8 cellular contexts compared by ENCODE assay signal in the genomic region with DNA sequence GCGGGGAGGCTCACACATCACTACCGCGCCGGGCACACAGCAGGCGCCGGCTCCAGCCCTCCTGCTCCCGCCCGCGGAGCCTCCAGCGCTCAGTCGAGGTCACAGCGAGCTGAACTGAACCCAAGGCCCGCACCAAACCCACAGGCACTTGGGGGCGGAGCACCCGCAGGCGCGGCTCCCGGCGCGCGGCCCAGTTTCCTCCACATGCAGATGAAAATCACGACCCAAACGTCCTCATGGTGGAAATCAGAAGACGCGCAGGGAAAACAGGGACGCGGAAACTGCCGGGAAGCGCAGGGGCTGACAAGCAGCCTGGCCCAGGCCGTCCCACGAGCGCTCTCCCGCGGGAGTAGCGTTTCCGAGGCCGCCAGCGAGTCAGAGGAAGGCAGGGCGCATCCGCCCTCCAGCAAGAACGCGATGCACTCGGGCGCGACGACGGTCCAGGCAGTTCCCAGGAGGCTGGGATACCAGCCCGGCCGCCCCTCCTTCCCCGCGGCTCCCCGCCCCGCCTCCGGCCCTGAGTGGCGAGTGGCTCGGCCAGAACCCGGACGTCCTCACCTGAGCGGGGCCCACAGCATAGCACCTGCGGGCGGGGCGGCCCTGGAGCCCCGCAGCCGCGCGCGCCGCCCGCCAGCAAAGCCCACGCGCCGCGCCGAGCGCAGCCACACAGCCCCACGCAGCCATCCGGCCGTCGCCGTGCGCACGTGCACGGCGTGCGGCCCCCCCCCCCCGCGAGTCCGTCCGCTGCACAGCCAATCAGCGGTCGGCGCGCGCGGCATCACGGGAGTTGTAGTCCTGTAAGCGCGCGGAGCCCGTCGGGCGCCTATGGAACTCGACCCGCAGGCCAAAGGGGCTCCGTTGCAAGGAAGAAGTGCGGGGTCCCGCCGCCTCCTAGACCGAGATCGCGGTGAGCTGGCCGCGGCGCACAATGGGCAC. TPM values are rescaled to one million over a fixed set of nuclear protein-coding genes. Genes with fewer than 3 reads are reported as not detected.
DNase-seq lines count a peak whose midpoint lies in the region; ATAC-seq and TF ChIP-seq lines count a peak whose summit lies in the region.

A gene (minus strand): TSS at position 710 of the 936 bp plus-strand sequence. CDS start 26 bp downstream, at position 684.

- DNase-seq in GM13976 (ENCODE audit: low spot score) = peak; percentile 94
- peak; percentile 48 for DNase-seq in NCI-H1694 (lab: John Stamatoyannopoulos, UW)
- DNase-seq in T-helper 17 cell = peak; percentile 81 to 90 (median 85)
- peak; percentile 28 to 95 (median 84) for DNase-seq in anterior cingulate cortex (lab: John Stamatoyannopoulos, UW)
- peak; percentile 93 for DNase-seq in right atrium auricular region (ENCODE audit: low spot score)
- DNase-seq in pulmonary artery endothelial cell (ENCODE audit: low read depth, low spot score) = peak; percentile 58

- in situ Hi-C loops in GM13976 (cut with MboI; ENCODE audit: low sequenced_read_pairs, unreplicated experiment) = no loop called here

- H3K27ac Mint-ChIP-seq in T-helper 17 cell = no peak within 1 kb of the TSS

- TF ChIP-seq CTCF in GM13976 (IDR thresholded peaks at IDR 0.05; ENCODE audit: borderline replicate concordance, control extremely low read depth, extremely low read depth, insufficient read depth, missing control alignments) (no peak), right atrium auricular region (IDR thresholded peaks at IDR 0.05) (no peak)

- no peaks in the 10 kb centered on the region for H3K36me3 ChIP-seq in right atrium auricular region
- no peaks in the 10 kb centered on the region for H3K36me3 ChIP-seq in urinary bladder (ENCODE audit: insufficient read depth)

- ATAC-seq in HG02870 (IDR thresholded peaks at IDR 0.05; ENCODE audit: unreplicated experiment) = peak; percentile 65
- ATAC-seq in T-helper 17 cell = peak; percentile 94

- peak within 1 kb of the TSS; percentile 50 to 73 for H3K4me3 ChIP-seq in right atrium auricular region
- H3K4me3 ChIP-seq in urinary bladder (ENCODE audit: low read depth, low read length) = peak within 1 kb of the TSS; percentile 54

- H3K27ac ChIP-seq in right atrium auricular region (peak within 1 kb of the TSS; percentile 89 to 93), urinary bladder (ENCODE audit: low read depth) (peak within 1 kb of the TSS; percentile 76)

- H3K9me3 ChIP-seq in T-helper 17 cell (ENCODE audit: control insufficient read depth, low read length, poor library complexity, severe bottlenecking) (no peaks in the 10 kb centered on the region), right atrium auricular region (no peaks in the 10 kb centered on the region)

- no peaks in the 10 kb centered on the region for H3K36me3 Mint-ChIP-seq in T-helper 17 cell (ENCODE audit: low read depth)

- peak within 1 kb of the TSS; percentile 88 for H3K4me3 Mint-ChIP-seq in T-helper 17 cell

- no peaks in the 10 kb centered on the region for H3K27me3 ChIP-seq in right atrium auricular region

- under 1% methylated on average over 114 of the region's 114 CpGs for WGBS in urinary bladder

- H3K4me1 ChIP-seq in right atrium auricular region (peaks cover 0 to 47% of the 10 kb centered on the region in 2 donors), urinary bladder (ENCODE audit: insufficient read depth) (no peaks in the 10 kb centered on the region)

- H3K27me3 Mint-ChIP-seq in T-helper 17 cell = no peaks in the 10 kb centered on the region

- peaks cover 12% of the 10 kb centered on the region for H3K4me1 Mint-ChIP-seq in T-helper 17 cell

RNA-seq across cellular contexts. Expression of the gene that starts here (rescaled TPM):
- total RNA-seq in T-helper 17 cell (10 to 100 TPM; 16.7 to 17.4 TPM), right atrium auricular region (10 to 100 TPM; 33.1 to 39.7 TPM), pulmonary artery endothelial cell (54.6 and 61.8 TPM in 2 replicates), urinary bladder (13.2 TPM)
- polyA plus RNA-seq in urinary bladder = 35.7 TPM

Comparison
In these comparisons a context has a peak if more than half of its experiments do, and no peak if none do; other contexts are left out.
1. Peak in every context shown above with its lines: DNase-seq, ATAC-seq, H3K4me3 ChIP-seq and H3K27ac ChIP-seq.